ENCODE assay signal across 27 cellular contexts in the genomic region with DNA sequence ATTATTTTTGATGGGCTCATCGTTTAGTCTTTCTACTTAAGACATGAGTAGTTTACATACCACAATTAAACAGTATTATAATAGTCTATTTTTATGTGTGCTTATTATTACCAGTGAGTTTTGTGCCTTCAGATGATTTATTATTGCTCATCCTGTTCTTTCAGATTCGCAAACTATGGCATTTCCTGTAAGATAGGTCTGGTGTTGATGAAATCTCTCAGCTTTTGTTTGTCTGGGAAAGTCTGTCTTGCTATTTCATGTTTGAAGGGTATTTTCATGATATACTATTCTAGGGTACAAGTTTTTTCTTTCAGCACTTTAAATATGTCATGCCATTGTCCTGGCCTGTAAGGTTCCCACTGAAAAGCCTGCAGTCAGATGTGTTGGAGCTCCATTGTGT.
DNase-seq lines count a peak whose midpoint lies in the region; ATAC-seq, FAIRE-seq and TF ChIP-seq lines count a peak whose summit lies in the region.
"Had no signal": no experiment of that assay in that cellular context is flagged by ENCODE, and none has a peak within 500 bp of the region (broad histone marks: within the 10 kb centered on the region; RNA-seq: fewer than 3 reads in every experiment).

No MANE protein-coding gene starts in this region.

- no peak for TF ChIP-seq EP300 in A549 (IDR thresholded peaks at IDR 0.05)

- FAIRE-seq in A549 (lab: Jason Lieb, UNC): peak; percentile 49
- FAIRE-seq: GM12878, GM18507, HTR-8/SVneo had no signal

- H3K27ac ChIP-seq in A549: no peak overlapping the region
- H3K27ac ChIP-seq: Peyer's patch had no signal

- TF ChIP-seq CTCF in A549 (IDR thresholded peaks at IDR 0.05) (no peak), cardiac fibroblast (IDR thresholded peaks at IDR 0.05; ENCODE audit: low read depth, low read length) (no peak), fibroblast of villous mesenchyme (IDR thresholded peaks at IDR 0.05; ENCODE audit: insufficient read depth, low read depth, low read length) (no peak)

- no peaks in the 10 kb centered on the region for H3K9me3 ChIP-seq in A549
- H3K9me3 ChIP-seq: BE2C, Peyer's patch had no signal

- 34% methylated on average over 2 of the region's 2 CpGs for WGBS in A549 (ENCODE audit: missing lambda C conversion rate)

- no peak for TF ChIP-seq RAD21 in A549 (conservative IDR thresholded peaks at IDR 0.05 in 1 of 2, IDR thresholded peaks at IDR 0.05 in 1 of 2)

- no peak for DNase-seq in A549 (ENCODE audit: low read depth in 1 of 2, low spot score in 1 of 2)
- peak; percentile 8 for DNase-seq in HT1080 (ENCODE audit: low read depth)
- DNase-seq in cardiac fibroblast (ENCODE audit: low read depth in 2 of 2): peak; percentile 35 to 66
- peak; percentile 33 for DNase-seq in fibroblast of villous mesenchyme (ENCODE audit: low read depth)
- no peak for DNase-seq in NOMO-1 treated with DMSO at 0.1 percent for 48 hours (lab: John Stamatoyannopoulos, UW; ENCODE audit: unreplicated experiment)
- no peak for DNase-seq in SHP77 (lab: John Stamatoyannopoulos, UW)
- DNase-seq: 8988T; BE2C; CD4-positive, CD25-positive, alpha-beta regulatory T cell; COR-L47; DMS 273 treated with DMSO at 0.1 percent for 48 hours; DND-41; GF-D8; GOT3; IMR-90; NCI-H1417 treated with DMSO at 0.1 percent for 48 hours; NCI-H1930; NCI-H345; NCI-H526; Peyer's patch; Right ventricle myocardium superior had no signal

- ATAC-seq in A549 (no peak), HG02571 (IDR thresholded peaks at IDR 0.05; ENCODE audit: unreplicated experiment) (no peak), GM18873 (IDR thresholded peaks at IDR 0.05; ENCODE audit: low FRiP score, unreplicated experiment) (no peak)
- ATAC-seq: GM12878, SK-N-SH treated with all-trans-retinoic acid at 6 μM for 48 hours had no signal

- H3K4me2 ChIP-seq in A549: no peak overlapping the region

- POLR2A ChIA-PET in A549 (lab: Yijun Ruan, JAX): no interaction called here

- CTCF ChIA-PET in A549 (lab: Yijun Ruan, JAX): no interaction called here

- H3K4me3 ChIP-seq in A549: no peak overlapping the region
- H3K4me3 ChIP-seq in cardiac fibroblast (replicated peaks in 1 of 2; ENCODE audit: low read depth in 2 of 2, low read length in 2 of 2): no peak overlapping the region
- H3K4me3 ChIP-seq in fibroblast of villous mesenchyme (ENCODE audit: low read depth, low read length): no peak overlapping the region
- H3K4me3 ChIP-seq: GM12878, Peyer's patch had no signal

- no peaks in the 10 kb centered on the region for H3K4me1 ChIP-seq in A549
- H3K4me1 ChIP-seq: BE2C, Peyer's patch had no signal

- no peak for TF ChIP-seq POLR2A in A549 (IDR thresholded peaks at IDR 0.05; ENCODE audit: low read length)

TF ChIP-seq in A549, 52 proteins besides CTCF, POLR2A, EP300 and RAD21:
- TF ChIP-seq HOXA7 (CRISPR knock-in tag; IDR thresholded peaks at IDR 0.05) (no peak), RCOR1 (IDR thresholded peaks at IDR 0.05; ENCODE audit: low read depth, low read length) (no peak), MAFK (IDR thresholded peaks at IDR 0.05; ENCODE audit: partially characterized antibody) (no peak), HOXB13 (CRISPR knock-in tag; IDR thresholded peaks at IDR 0.05; ENCODE audit: low read depth) (no peak), EHF (CRISPR knock-in tag; IDR thresholded peaks at IDR 0.05) (no peak), JUNB (IDR thresholded peaks at IDR 0.05) (no peak), POLR2AphosphoS2 (conservative IDR thresholded peaks at IDR 0.05; ENCODE audit: low read length) (no peak)
- TF ChIP-seq, protein P1, sequence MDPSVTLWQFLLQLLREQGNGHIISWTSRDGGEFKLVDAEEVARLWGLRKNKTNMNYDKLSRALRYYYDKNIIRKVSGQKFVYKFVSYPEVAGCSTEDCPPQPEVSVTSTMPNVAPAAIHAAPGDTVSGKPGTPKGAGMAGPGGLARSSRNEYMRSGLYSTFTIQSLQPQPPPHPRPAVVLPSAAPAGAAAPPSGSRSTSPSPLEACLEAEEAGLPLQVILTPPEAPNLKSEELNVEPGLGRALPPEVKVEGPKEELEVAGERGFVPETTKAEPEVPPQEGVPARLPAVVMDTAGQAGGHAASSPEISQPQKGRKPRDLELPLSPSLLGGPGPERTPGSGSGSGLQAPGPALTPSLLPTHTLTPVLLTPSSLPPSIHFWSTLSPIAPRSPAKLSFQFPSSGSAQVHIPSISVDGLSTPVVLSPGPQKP (IDR thresholded peaks at IDR 0.05; ENCODE audit: low read depth, low read length): no peak
- TF ChIP-seq, protein P2, sequence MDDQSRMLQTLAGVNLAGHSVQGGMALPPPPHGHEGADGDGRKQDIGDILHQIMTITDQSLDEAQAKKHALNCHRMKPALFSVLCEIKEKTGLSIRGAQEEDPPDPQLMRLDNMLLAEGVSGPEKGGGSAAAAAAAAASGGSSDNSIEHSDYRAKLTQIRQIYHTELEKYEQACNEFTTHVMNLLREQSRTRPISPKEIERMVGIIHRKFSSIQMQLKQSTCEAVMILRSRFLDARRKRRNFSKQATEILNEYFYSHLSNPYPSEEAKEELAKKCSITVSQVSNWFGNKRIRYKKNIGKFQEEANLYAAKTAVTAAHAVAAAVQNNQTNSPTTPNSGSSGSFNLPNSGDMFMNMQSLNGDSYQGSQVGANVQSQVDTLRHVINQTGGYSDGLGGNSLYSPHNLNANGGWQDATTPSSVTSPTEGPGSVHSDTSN (IDR thresholded peaks at IDR 0.05): no peak

Comparison
In these comparisons a context has a peak if more than half of its experiments do, and no peak if none do; other contexts are left out.
1. DNase-seq: peak in HT1080 (single experiment), cardiac fibroblast (2 of 2) and fibroblast of villous mesenchyme (single experiment); none in A549 (0 of 2), NOMO-1 treated with DMSO at 0.1 percent for 48 hours (single experiment) and SHP77 (0 of 2).